Comparison of ENCODE assay signal across 9 cellular contexts in genomic region chr3:195001961-195002861, GRCh38.
A peak's percentile ranks its signal among the peaks of the same experiment; 100 is the strongest.
DNase-seq lines count a peak whose midpoint lies in the region; ATAC-seq and TF ChIP-seq lines count a peak whose summit lies in the region.
"Had no signal": no experiment of that assay in that cellular context is flagged by ENCODE, and none has a peak within 500 bp of the region (broad histone marks: within the 10 kb centered on the region; RNA-seq: fewer than 3 reads in every experiment).

No MANE protein-coding gene starts in this region.

- no peak overlapping the region for H3K4me3 ChIP-seq in GM12865 (ENCODE audit: low read depth, low read length)
- H3K4me3 ChIP-seq in upper lobe of left lung, result no peak overlapping the region
- H3K4me3 ChIP-seq: dorsolateral prefrontal cortex had no signal

- no peaks in the 10 kb centered on the region for H3K27me3 ChIP-seq in upper lobe of left lung

- no peaks in the 10 kb centered on the region for H3K36me3 Mint-ChIP-seq in brain

- H3K36me3 ChIP-seq in upper lobe of left lung, result no peaks in the 10 kb centered on the region

- TF ChIP-seq EP300 in Ishikawa (IDR thresholded peaks at IDR 0.05; ENCODE audit: borderline replicate concordance), result peak; percentile 89
- TF ChIP-seq EP300 in upper lobe of left lung (IDR thresholded peaks at IDR 0.05), result no peak

- no peaks in the 10 kb centered on the region for H3K9me3 ChIP-seq in upper lobe of left lung

- peaks cover 15 to 22% (median 18%) of the 10 kb centered on the region in 4 donors for H3K4me1 ChIP-seq in upper lobe of left lung

- no peak for TF ChIP-seq POLR2A in upper lobe of left lung (IDR thresholded peaks at IDR 0.05)

- TF ChIP-seq CTCF in GM12865 (IDR thresholded peaks at IDR 0.05; ENCODE audit: insufficient read depth, low read depth, low read length, missing control alignments) (peak; percentile 65), brain (conservative IDR thresholded peaks at IDR 0.05) (peak; percentile 47 to 51), upper lobe of left lung (IDR thresholded peaks at IDR 0.05) (peak in 5 of 6 experiments; percentile 38 to 64 (median 61))

- peaks cover 28% of the 10 kb centered on the region for H3K4me1 Mint-ChIP-seq in brain

- TF ChIP-seq RAD21 in Ishikawa (IDR thresholded peaks at IDR 0.05; ENCODE audit: low read depth), result peak; percentile 94

- H3K9me3 Mint-ChIP-seq in brain, result peaks cover 0 to 4% (median 0%) of the 10 kb centered on the region in 5 experiments

- ATAC-seq in upper lobe of left lung (ENCODE audit: low FRiP score in 2 of 2), result peak; percentile 44 to 53
- no peak for ATAC-seq in HG03342 (IDR thresholded peaks at IDR 0.05; ENCODE audit: unreplicated experiment)

- peak overlapping the region in 1 of 4 donors; percentile 21 for H3K27ac ChIP-seq in upper lobe of left lung
- H3K27ac ChIP-seq: dorsolateral prefrontal cortex had no signal

- WGBS in upper lobe of left lung, 2 donors, result 34 to 45% methylated on average over 7 to 9 of the region's 9 CpGs

- no peak overlapping the region for H3K4me3 Mint-ChIP-seq in brain

- peak overlapping the region in 4 of 5 experiments; percentile 56 to 92 (median 60) for H3K27ac Mint-ChIP-seq in brain

- peaks cover 6% of the 10 kb centered on the region for H3K27me3 Mint-ChIP-seq in brain

- DNase-seq in A172 (ENCODE audit: low spot score) (peak; percentile 66), GM12865 (ENCODE audit: low read depth) (peak; percentile 65), NCI-H82 (lab: John Stamatoyannopoulos, UW) (peak; percentile 99), kidney tubule cell (ENCODE audit: low spot score) (peak; percentile 57), upper lobe of left lung (peak in 1 of 2 donors; percentile 45)

TF ChIP-seq in Ishikawa, 13 proteins besides CTCF, POLR2A, EP300 and RAD21:
- TF ChIP-seq EGR1 (IDR thresholded peaks at IDR 0.05) (peak; percentile 8; the same call in 1 of the 2 replicates), NFIC (IDR thresholded peaks at IDR 0.05) (peak; percentile 99), MAX (IDR thresholded peaks at IDR 0.05) (peak; percentile 69), TAF1 (IDR thresholded peaks at IDR 0.05; ENCODE audit: low read depth) (no peak), ZBTB7A (IDR thresholded peaks at IDR 0.05; ENCODE audit: low read depth) (peak; percentile 87; the same call in 1 of the 2 replicates), TCF12 (IDR thresholded peaks at IDR 0.05; ENCODE audit: low read depth) (peak; percentile 97), REST (IDR thresholded peaks at IDR 0.05; ENCODE audit: low read depth) (no peak), CEBPB (IDR thresholded peaks at IDR 0.05) (peak; percentile 34; the same call in 1 of the 2 replicates), TEAD4 (IDR thresholded peaks at IDR 0.05) (peak; percentile 86), FOXM1 (IDR thresholded peaks at IDR 0.05; ENCODE audit: borderline replicate concordance, low read depth) (peak; percentile 10; the same call in 1 of the 2 replicates), USF1 (IDR thresholded peaks at IDR 0.05) (peak; percentile 78), YY1 (IDR thresholded peaks at IDR 0.05; ENCODE audit: low read depth) (peak; percentile 74), CREB1 (IDR thresholded peaks at IDR 0.05; ENCODE audit: low read depth) (no peak)
